In the genomic region with DNA sequence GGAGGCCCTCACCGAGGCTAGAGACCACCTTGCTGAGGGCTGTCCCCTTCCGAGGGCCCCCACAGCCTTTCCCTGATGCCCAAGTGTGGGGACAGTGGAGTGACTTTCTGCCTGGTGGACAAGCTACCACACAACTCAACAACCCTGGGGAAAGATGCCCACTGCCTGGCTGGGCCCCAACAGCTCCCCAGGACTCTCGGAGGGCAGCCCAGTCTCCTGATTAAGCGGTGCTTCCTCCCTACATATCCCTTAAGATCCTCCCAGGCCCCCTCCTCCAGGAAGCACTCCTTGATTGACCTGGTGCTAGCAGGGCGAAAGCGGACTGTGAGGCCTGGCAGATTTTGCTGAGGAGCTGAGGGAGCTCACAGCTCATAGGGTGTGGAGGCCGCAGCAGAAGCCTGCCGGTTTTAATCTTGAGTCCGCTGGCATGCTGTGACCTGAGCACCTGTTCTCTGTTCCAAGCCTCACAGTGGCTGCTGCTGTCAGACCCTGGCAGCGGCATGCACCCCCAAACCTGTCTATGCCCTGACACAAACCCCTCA, we compare ENCODE assay signal across 1 cellular context.
TF ChIP-seq lines count a peak whose summit lies in the region.

No MANE protein-coding gene starts in this region.

TF ChIP-seq in GM12878, 131 proteins besides CTCF, POLR2A, EP300 and RAD21:
- TF ChIP-seq, protein P1, sequence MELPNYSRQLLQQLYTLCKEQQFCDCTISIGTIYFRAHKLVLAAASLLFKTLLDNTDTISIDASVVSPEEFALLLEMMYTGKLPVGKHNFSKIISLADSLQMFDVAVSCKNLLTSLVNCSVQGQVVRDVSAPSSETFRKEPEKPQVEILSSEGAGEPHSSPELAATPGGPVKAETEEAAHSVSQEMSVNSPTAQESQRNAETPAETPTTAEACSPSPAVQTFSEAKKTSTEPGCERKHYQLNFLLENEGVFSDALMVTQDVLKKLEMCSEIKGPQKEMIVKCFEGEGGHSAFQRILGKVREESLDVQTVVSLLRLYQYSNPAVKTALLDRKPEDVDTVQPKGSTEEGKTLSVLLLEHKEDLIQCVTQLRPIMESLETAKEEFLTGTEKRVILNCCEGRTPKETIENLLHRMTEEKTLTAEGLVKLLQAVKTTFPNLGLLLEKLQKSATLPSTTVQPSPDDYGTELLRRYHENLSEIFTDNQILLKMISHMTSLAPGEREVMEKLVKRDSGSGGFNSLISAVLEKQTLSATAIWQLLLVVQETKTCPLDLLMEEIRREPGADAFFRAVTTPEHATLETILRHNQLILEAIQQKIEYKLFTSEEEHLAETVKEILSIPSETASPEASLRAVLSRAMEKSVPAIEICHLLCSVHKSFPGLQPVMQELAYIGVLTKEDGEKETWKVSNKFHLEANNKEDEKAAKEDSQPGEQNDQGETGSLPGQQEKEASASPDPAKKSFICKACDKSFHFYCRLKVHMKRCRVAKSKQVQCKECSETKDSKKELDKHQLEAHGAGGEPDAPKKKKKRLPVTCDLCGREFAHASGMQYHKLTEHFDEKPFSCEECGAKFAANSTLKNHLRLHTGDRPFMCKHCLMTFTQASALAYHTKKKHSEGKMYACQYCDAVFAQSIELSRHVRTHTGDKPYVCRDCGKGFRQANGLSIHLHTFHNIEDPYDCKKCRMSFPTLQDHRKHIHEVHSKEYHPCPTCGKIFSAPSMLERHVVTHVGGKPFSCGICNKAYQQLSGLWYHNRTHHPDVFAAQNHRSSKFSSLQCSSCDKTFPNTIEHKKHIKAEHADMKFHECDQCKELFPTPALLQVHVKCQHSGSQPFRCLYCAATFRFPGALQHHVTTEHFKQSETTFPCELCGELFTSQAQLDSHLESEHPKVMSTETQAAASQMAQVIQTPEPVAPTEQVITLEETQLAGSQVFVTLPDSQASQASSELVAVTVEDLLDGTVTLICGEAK (IDR thresholded peaks at IDR 0.05; ENCODE audit: borderline replicate concordance), result no peak
- no peak for TF ChIP-seq TARDBP (IDR thresholded peaks at IDR 0.05; ENCODE audit: borderline replicate concordance)
- TF ChIP-seq, protein P2, sequence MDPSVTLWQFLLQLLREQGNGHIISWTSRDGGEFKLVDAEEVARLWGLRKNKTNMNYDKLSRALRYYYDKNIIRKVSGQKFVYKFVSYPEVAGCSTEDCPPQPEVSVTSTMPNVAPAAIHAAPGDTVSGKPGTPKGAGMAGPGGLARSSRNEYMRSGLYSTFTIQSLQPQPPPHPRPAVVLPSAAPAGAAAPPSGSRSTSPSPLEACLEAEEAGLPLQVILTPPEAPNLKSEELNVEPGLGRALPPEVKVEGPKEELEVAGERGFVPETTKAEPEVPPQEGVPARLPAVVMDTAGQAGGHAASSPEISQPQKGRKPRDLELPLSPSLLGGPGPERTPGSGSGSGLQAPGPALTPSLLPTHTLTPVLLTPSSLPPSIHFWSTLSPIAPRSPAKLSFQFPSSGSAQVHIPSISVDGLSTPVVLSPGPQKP (IDR thresholded peaks at IDR 0.05; ENCODE audit: low read depth, low read length), result no peak
- no peak for TF ChIP-seq PML (IDR thresholded peaks at IDR 0.05; ENCODE audit: low read length)
- TF ChIP-seq ZNF274 (IDR thresholded peaks at IDR 0.05; ENCODE audit: insufficient read depth, insufficient read length), result no peak
- TF ChIP-seq, protein P3, sequence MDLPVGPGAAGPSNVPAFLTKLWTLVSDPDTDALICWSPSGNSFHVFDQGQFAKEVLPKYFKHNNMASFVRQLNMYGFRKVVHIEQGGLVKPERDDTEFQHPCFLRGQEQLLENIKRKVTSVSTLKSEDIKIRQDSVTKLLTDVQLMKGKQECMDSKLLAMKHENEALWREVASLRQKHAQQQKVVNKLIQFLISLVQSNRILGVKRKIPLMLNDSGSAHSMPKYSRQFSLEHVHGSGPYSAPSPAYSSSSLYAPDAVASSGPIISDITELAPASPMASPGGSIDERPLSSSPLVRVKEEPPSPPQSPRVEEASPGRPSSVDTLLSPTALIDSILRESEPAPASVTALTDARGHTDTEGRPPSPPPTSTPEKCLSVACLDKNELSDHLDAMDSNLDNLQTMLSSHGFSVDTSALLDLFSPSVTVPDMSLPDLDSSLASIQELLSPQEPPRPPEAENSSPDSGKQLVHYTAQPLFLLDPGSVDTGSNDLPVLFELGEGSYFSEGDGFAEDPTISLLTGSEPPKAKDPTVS (IDR thresholded peaks at IDR 0.05; ENCODE audit: low read depth, low read length), result no peak
- no peak for TF ChIP-seq TCF7 (IDR thresholded peaks at IDR 0.05; ENCODE audit: borderline replicate concordance)
- no peak for TF ChIP-seq MTA3 (IDR thresholded peaks at IDR 0.05; ENCODE audit: borderline replicate concordance, low read length)
- TF ChIP-seq, protein P4, sequence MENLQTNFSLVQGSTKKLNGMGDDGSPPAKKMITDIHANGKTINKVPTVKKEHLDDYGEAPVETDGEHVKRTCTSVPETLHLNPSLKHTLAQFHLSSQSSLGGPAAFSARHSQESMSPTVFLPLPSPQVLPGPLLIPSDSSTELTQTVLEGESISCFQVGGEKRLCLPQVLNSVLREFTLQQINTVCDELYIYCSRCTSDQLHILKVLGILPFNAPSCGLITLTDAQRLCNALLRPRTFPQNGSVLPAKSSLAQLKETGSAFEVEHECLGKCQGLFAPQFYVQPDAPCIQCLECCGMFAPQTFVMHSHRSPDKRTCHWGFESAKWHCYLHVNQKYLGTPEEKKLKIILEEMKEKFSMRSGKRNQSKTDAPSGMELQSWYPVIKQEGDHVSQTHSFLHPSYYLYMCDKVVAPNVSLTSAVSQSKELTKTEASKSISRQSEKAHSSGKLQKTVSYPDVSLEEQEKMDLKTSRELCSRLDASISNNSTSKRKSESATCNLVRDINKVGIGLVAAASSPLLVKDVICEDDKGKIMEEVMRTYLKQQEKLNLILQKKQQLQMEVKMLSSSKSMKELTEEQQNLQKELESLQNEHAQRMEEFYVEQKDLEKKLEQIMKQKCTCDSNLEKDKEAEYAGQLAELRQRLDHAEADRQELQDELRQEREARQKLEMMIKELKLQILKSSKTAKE (IDR thresholded peaks at IDR 0.05; ENCODE audit: low read depth, poor library complexity, severe bottlenecking), result no peak
- no peak for TF ChIP-seq SIN3A (IDR thresholded peaks at IDR 0.05; ENCODE audit: low read depth, low read length)
- no peak for TF ChIP-seq POLR2AphosphoS2 (IDR thresholded peaks at IDR 0.05; ENCODE audit: low read depth, low read length)
- no peak for TF ChIP-seq STAT1 (conservative IDR thresholded peaks at IDR 0.05)
- TF ChIP-seq NFYA (IDR thresholded peaks at IDR 0.05; ENCODE audit: borderline replicate concordance, low read depth, low read length), result no peak
- no peak for TF ChIP-seq GABPA (IDR thresholded peaks at IDR 0.05; ENCODE audit: low read depth)
- TF ChIP-seq, protein P5, sequence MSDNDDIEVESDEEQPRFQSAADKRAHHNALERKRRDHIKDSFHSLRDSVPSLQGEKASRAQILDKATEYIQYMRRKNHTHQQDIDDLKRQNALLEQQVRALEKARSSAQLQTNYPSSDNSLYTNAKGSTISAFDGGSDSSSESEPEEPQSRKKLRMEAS (IDR thresholded peaks at IDR 0.05; ENCODE audit: low read depth, low read length), result no peak
